In the genomic region with DNA sequence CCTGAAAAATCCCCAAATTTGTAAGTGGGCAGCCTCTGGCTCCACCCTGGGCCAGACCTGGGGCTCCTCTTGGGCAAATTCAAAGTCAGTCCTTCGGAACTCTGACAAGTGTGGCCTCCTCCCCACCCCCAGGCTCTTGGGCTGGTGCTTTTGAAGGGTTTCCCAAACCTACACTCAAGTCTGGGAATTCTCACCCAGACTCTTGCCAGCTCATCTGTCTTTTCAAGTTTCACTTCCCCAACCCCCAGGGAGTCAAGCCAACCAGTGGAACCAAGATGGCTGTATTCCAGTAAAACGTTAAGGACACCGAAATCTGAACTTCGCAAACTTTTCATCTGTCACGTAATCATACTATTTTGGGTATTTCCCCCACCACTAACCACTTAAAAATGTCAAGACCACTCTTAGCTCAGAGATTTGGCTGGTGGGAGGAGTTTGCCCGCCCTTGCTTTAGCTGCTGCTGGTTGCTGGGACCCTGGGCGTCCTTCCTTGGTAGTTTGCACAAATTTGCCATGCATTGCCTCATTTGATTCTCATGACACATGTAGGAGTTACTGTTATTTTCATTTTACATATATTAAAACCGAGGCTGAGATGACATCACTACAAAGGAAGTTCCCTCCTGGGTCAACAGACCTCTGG, we compare ENCODE assay signal across 1 cellular context.
TF ChIP-seq lines count a peak whose summit lies in the region.

No MANE protein-coding gene starts in this region.

TF ChIP-seq in WTC11, 78 proteins besides CTCF, POLR2A, EP300 and RAD21 (continued from another document):
- TF ChIP-seq, protein P1, sequence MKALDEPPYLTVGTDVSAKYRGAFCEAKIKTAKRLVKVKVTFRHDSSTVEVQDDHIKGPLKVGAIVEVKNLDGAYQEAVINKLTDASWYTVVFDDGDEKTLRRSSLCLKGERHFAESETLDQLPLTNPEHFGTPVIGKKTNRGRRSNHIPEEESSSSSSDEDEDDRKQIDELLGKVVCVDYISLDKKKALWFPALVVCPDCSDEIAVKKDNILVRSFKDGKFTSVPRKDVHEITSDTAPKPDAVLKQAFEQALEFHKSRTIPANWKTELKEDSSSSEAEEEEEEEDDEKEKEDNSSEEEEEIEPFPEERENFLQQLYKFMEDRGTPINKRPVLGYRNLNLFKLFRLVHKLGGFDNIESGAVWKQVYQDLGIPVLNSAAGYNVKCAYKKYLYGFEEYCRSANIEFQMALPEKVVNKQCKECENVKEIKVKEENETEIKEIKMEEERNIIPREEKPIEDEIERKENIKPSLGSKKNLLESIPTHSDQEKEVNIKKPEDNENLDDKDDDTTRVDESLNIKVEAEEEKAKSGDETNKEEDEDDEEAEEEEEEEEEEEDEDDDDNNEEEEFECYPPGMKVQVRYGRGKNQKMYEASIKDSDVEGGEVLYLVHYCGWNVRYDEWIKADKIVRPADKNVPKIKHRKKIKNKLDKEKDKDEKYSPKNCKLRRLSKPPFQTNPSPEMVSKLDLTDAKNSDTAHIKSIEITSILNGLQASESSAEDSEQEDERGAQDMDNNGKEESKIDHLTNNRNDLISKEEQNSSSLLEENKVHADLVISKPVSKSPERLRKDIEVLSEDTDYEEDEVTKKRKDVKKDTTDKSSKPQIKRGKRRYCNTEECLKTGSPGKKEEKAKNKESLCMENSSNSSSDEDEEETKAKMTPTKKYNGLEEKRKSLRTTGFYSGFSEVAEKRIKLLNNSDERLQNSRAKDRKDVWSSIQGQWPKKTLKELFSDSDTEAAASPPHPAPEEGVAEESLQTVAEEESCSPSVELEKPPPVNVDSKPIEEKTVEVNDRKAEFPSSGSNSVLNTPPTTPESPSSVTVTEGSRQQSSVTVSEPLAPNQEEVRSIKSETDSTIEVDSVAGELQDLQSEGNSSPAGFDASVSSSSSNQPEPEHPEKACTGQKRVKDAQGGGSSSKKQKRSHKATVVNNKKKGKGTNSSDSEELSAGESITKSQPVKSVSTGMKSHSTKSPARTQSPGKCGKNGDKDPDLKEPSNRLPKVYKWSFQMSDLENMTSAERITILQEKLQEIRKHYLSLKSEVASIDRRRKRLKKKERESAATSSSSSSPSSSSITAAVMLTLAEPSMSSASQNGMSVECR (CRISPR knock-in tag; IDR thresholded peaks at IDR 0.05; ENCODE audit: borderline replicate concordance), result no peak
- TF ChIP-seq FOXP1 (CRISPR knock-in tag; IDR thresholded peaks at IDR 0.05; ENCODE audit: borderline replicate concordance) (no peak), TEAD4 (CRISPR knock-in tag; IDR thresholded peaks at IDR 0.05) (no peak), ZNF317 (CRISPR knock-in tag; IDR thresholded peaks at IDR 0.05; ENCODE audit: borderline replicate concordance, low read depth) (no peak), ZNF396 (CRISPR knock-in tag; IDR thresholded peaks at IDR 0.05; ENCODE audit: borderline replicate concordance) (no peak), MXD4 (CRISPR knock-in tag; IDR thresholded peaks at IDR 0.05; ENCODE audit: borderline replicate concordance) (no peak)
- TF ChIP-seq, protein P2, sequence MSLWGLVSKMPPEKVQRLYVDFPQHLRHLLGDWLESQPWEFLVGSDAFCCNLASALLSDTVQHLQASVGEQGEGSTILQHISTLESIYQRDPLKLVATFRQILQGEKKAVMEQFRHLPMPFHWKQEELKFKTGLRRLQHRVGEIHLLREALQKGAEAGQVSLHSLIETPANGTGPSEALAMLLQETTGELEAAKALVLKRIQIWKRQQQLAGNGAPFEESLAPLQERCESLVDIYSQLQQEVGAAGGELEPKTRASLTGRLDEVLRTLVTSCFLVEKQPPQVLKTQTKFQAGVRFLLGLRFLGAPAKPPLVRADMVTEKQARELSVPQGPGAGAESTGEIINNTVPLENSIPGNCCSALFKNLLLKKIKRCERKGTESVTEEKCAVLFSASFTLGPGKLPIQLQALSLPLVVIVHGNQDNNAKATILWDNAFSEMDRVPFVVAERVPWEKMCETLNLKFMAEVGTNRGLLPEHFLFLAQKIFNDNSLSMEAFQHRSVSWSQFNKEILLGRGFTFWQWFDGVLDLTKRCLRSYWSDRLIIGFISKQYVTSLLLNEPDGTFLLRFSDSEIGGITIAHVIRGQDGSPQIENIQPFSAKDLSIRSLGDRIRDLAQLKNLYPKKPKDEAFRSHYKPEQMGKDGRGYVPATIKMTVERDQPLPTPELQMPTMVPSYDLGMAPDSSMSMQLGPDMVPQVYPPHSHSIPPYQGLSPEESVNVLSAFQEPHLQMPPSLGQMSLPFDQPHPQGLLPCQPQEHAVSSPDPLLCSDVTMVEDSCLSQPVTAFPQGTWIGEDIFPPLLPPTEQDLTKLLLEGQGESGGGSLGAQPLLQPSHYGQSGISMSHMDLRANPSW (CRISPR knock-in tag; conservative IDR thresholded peaks at IDR 0.05; ENCODE audit: low read depth), result no peak
- TF ChIP-seq, protein P3, sequence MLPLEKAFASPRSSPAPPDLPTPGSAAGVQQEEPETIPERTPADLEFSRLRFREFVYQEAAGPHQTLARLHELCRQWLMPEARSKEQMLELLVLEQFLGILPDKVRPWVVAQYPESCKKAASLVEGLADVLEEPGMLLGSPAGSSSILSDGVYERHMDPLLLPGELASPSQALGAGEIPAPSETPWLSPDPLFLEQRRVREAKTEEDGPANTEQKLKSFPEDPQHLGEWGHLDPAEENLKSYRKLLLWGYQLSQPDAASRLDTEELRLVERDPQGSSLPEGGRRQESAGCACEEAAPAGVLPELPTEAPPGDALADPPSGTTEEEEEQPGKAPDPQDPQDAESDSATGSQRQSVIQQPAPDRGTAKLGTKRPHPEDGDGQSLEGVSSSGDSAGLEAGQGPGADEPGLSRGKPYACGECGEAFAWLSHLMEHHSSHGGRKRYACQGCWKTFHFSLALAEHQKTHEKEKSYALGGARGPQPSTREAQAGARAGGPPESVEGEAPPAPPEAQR (CRISPR knock-in tag; IDR thresholded peaks at IDR 0.05), result no peak
- TF ChIP-seq, protein P4, sequence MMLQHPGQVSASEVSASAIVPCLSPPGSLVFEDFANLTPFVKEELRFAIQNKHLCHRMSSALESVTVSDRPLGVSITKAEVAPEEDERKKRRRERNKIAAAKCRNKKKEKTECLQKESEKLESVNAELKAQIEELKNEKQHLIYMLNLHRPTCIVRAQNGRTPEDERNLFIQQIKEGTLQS (CRISPR knock-in tag; conservative IDR thresholded peaks at IDR 0.05), result no peak
- TF ChIP-seq, protein P5, sequence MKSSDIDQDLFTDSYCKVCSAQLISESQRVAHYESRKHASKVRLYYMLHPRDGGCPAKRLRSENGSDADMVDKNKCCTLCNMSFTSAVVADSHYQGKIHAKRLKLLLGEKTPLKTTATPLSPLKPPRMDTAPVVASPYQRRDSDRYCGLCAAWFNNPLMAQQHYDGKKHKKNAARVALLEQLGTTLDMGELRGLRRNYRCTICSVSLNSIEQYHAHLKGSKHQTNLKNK (CRISPR knock-in tag; IDR thresholded peaks at IDR 0.05), result no peak
- TF ChIP-seq, protein P6, sequence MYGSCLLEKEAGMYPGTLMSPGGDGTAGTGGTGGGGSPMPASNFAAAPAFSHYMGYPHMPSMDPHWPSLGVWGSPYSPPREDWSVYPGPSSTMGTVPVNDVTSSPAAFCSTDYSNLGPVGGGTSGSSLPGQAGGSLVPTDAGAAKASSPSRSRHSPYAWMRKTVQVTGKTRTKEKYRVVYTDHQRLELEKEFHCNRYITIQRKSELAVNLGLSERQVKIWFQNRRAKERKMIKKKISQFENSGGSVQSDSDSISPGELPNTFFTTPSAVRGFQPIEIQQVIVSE (CRISPR knock-in tag; IDR thresholded peaks at IDR 0.05; ENCODE audit: borderline replicate concordance), result no peak
